ENCODE assay signal across 13 cellular contexts in the genomic region with DNA sequence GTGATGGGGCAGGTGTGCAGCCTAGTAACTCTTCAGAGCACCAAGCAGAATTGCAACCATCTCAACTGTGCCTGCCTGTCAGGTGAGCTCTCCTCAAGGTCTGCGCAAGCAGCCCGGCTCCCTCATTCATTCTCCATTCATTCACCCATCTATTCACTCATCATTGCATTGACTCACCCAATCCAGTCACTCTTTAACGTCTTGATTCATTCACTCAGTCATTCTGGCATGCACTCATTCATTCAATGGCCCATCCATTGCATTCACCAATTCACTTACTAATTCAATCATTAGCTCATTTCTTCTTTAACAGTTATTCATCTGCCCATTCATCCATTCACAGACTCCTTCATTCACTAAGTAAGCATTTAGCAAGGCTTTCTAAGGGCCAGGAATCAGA.
DNase-seq lines count a peak whose midpoint lies in the region; TF ChIP-seq lines count a peak whose summit lies in the region.
"Had no signal": no experiment of that assay in that cellular context is flagged by ENCODE, and none has a peak within 500 bp of the region (broad histone marks: within the 10 kb centered on the region; RNA-seq: fewer than 3 reads in every experiment).

No MANE protein-coding gene starts in this region.

- H2BK5ac ChIP-seq in trophoblast cell (ENCODE audit: low read depth, low read length, poor library complexity): no peak overlapping the region

- H2BK12ac ChIP-seq in trophoblast cell (ENCODE audit: low read length): no peak overlapping the region

- in situ Hi-C loops in ACHN (cut with HindIII; ENCODE audit: low pct_ligation_motif_present, low pct_unique_long_range_greater_than_20kb, low sequenced_read_pairs): no loop called here

- H3K9me3 ChIP-seq in trophoblast cell (ENCODE audit: insufficient read depth, low read depth, low read length) (no peaks in the 10 kb centered on the region), uterus (no peaks in the 10 kb centered on the region)

- H2BK120ac ChIP-seq in trophoblast cell (ENCODE audit: insufficient read depth, low read length, poor library complexity): peak overlapping the region; percentile 35

- intact Hi-C loops in uterus (cut with DNase I; ENCODE audit: low total_unique reads): no loop called here

- no peak overlapping the region for H3K4me2 ChIP-seq in trophoblast cell (ENCODE audit: low read length)

- H3K18ac ChIP-seq in trophoblast cell (ENCODE audit: low read length): no peak overlapping the region

- no peak overlapping the region for H3K4me3 ChIP-seq in epithelial cell of proximal tubule (ENCODE audit: low read depth, low read length)
- no peak overlapping the region for H3K4me3 ChIP-seq in trophoblast cell (ENCODE audit: low read depth, low read length)
- H3K4me3 ChIP-seq in uterus: no peak overlapping the region
- H3K4me3 ChIP-seq: GM23248 had no signal

- H3K4me1 ChIP-seq in trophoblast cell (ENCODE audit: control insufficient read depth in 1 of 2, insufficient read depth in 2 of 2, low read length in 2 of 2) (peaks cover 8 to 17% of the 10 kb centered on the region in 2 experiments), uterus (no peaks in the 10 kb centered on the region)

- H3K27ac ChIP-seq in trophoblast cell (ENCODE audit: low read depth, low read length) (no peak overlapping the region), uterus (no peak overlapping the region)
- H3K27ac ChIP-seq: GM23248 had no signal

- TF ChIP-seq POLR2A in uterus (IDR thresholded peaks at IDR 0.05): no peak

- H4K91ac ChIP-seq in trophoblast cell (ENCODE audit: low read depth, low read length): no peak overlapping the region

- no peak overlapping the region for H3K14ac ChIP-seq in trophoblast cell (ENCODE audit: low read length)

- no peaks in the 10 kb centered on the region for H3K79me2 ChIP-seq in trophoblast cell (ENCODE audit: control insufficient read depth, insufficient read depth, low read length, poor library complexity)

- H3K4ac ChIP-seq in trophoblast cell (ENCODE audit: low read depth, low read length): no peak overlapping the region

- H4K12ac ChIP-seq in trophoblast cell (ENCODE audit: low read depth, low read length): no peak overlapping the region

- H3K36me3 ChIP-seq in trophoblast cell (ENCODE audit: control insufficient read depth in 1 of 2, insufficient read depth in 2 of 2, low read length in 2 of 2) (no peaks in the 10 kb centered on the region), uterus (no peaks in the 10 kb centered on the region)

- no peak overlapping the region for H3K9ac ChIP-seq in trophoblast cell (ENCODE audit: low read length)
- H3K9ac ChIP-seq: GM23248 had no signal

- H3K27me3 ChIP-seq in trophoblast cell (ENCODE audit: insufficient read depth, low read length): no peaks in the 10 kb centered on the region
- H3K27me3 ChIP-seq in uterus: no peaks in the 10 kb centered on the region

- H3K23ac ChIP-seq in trophoblast cell (ENCODE audit: low read length): no peak overlapping the region

- no peak overlapping the region for H2AFZ ChIP-seq in trophoblast cell (ENCODE audit: insufficient read depth, low read length, poor library complexity)
- H2AFZ ChIP-seq: GM23248 had no signal

- WGBS in trophoblast cell (ENCODE audit: extremely low coverage, insufficient coverage, insufficient read length): no CpG with 5 or more reads among the region's 3 CpGs

- TF ChIP-seq CTCF in epithelial cell of proximal tubule (conservative IDR thresholded peaks at IDR 0.05; ENCODE audit: low read depth, low read length) (no peak), uterus (IDR thresholded peaks at IDR 0.05) (no peak)

- peaks cover 3% of the 10 kb centered on the region for H3K79me1 ChIP-seq in trophoblast cell (ENCODE audit: low read length)

- no peak overlapping the region for H2AK5ac ChIP-seq in trophoblast cell (ENCODE audit: low read length)

- no peak overlapping the region for H4K8ac ChIP-seq in trophoblast cell (ENCODE audit: low read depth, low read length)

- DNase-seq in ACHN: peak; percentile 34
- peak; percentile 16 for DNase-seq in NCI-H1436 (lab: John Stamatoyannopoulos, UW)
- peak; percentile 58 for DNase-seq in epithelial cell of proximal tubule (ENCODE audit: low read depth)
- DNase-seq in trophoblast cell: no peak
- DNase-seq in uterus: no peak
- no peak for DNase-seq in superior temporal gyrus (ENCODE audit: extremely low spot score)
- DNase-seq in NCI-H128 (lab: John Stamatoyannopoulos, UW; ENCODE audit: unreplicated experiment): no peak
- DNase-seq: 8988T; C1 segment of cervical spinal cord; CD4-positive, alpha-beta T cell; DMS79 treated with DMSO at 0.1 percent for 48 hours; EL; GM23248 had no signal

Comparison
In these comparisons a context has a peak if more than half of its experiments do, and no peak if none do; other contexts are left out.
1. DNase-seq: peak in ACHN (single experiment), NCI-H1436 (single experiment) and epithelial cell of proximal tubule (single experiment); none in trophoblast cell (0 of 2), uterus (0 of 2), superior temporal gyrus (single experiment) and NCI-H128 (single experiment).